Comparison of ENCODE assay signal across 6 cellular contexts in genomic region chr12:115235880-115236279, GRCh38.
"Had no signal": no experiment of that assay in that cellular context is flagged by ENCODE, and none has a peak within 500 bp of the region (broad histone marks: within the 10 kb centered on the region; RNA-seq: fewer than 3 reads in every experiment).

No MANE protein-coding gene starts in this region.

- H3K4me3 ChIP-seq: K562 had no signal

- ATAC-seq: HepG2, K562 had no signal

- H3K4me3 Mint-ChIP-seq: IgD-negative memory B cell had no signal

- H3K27ac Mint-ChIP-seq: IgD-negative memory B cell had no signal

- H3K4me1 Mint-ChIP-seq: IgD-negative memory B cell had no signal

- H3K27ac ChIP-seq: HL-60 had no signal

- H3K36me3 Mint-ChIP-seq: IgD-negative memory B cell had no signal

- H3K27me3 Mint-ChIP-seq: IgD-negative memory B cell had no signal

- DNase-seq: IMR-90, KBM-7 had no signal
